ENCODE assay signal across 9 cellular contexts in the genomic region with DNA sequence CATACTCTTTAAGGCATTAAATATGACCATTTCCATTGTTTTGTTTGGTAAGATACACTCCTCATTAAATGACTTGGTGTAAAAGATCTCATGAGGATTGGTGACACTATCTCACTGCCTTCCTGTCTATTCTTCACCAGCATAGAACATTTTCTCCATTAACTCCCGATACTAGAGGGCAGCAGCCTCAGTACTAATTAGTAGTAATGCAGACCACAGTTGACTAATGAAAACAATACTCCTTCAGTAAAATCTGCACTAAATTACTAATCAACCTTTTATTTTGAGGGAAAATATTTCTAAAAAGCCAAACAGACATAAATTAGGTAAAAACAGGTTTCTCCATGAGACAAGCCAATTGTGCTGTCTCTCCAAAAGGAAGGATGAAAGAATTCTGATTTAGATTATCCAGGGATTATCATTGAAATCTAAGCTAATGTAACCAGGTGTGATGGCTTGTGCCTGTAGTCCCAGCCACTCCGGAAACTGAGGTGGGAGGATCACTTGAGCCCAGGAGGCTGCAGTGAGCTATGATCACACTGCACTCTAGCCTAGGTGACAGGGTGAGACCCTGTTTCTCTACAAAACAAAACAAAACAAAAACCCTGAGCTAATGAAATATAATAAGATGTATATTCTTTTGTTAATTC.
DNase-seq lines count a peak whose midpoint lies in the region; ATAC-seq and TF ChIP-seq lines count a peak whose summit lies in the region.
"Had no signal": no experiment of that assay in that cellular context is flagged by ENCODE, and none has a peak within 500 bp of the region (broad histone marks: within the 10 kb centered on the region; RNA-seq: fewer than 3 reads in every experiment).

No MANE protein-coding gene starts in this region.

- peaks cover 20% of the 10 kb centered on the region for H3K4me1 ChIP-seq in iPS-18a (ENCODE audit: control insufficient read depth, low read depth, low read length)

- no peak overlapping the region for H3K9ac ChIP-seq in iPS-18a (ENCODE audit: low read length)
- H3K9ac ChIP-seq: BLaER1 treated with 17β-estradiol and CSF1 and Interleukin-3, amounts not matched to agents 10 nM and 100 nM had no signal

- H3K27me3 ChIP-seq in iPS-18a (ENCODE audit: control insufficient read depth, insufficient read depth, low read length), result no peaks in the 10 kb centered on the region
- H3K27me3 ChIP-seq: BLaER1 treated with 17β-estradiol and CSF1 and Interleukin-3, amounts not matched to agents 10 nM and 100 nM had no signal

- H3K9me3 ChIP-seq in iPS-18a (ENCODE audit: control insufficient read depth, low read depth, low read length), result no peaks in the 10 kb centered on the region
- H3K9me3 ChIP-seq: BLaER1 treated with 17β-estradiol and CSF1 and Interleukin-3, amounts not matched to agents 10 nM and 100 nM had no signal

- TF ChIP-seq CTCF in astrocyte of the cerebellum (IDR thresholded peaks at IDR 0.05; ENCODE audit: low read depth, low read length, missing control alignments), result peak; percentile 71

- in situ Hi-C loops in astrocyte of the cerebellum (cut with HindIII; ENCODE audit: low sequenced_read_pairs), result no loop called here

- peak; percentile 9 for DNase-seq in NCI-H1694 (lab: John Stamatoyannopoulos, UW)
- DNase-seq in NCI-H1694 treated with DMSO at 0.1 percent for 48 hours (lab: John Stamatoyannopoulos, UW), result no peak
- peak; percentile 35 for DNase-seq in NCI-H1092 (lab: John Stamatoyannopoulos, UW)
- peak; percentile 44 for DNase-seq in T-helper 22 cell (ENCODE audit: low read depth)
- DNase-seq in astrocyte of the cerebellum (ENCODE audit: low read depth), result peak; percentile 29
- DNase-seq in stimulated activated CD4-positive, alpha-beta T cell treated with anti-CD3 and anti-CD28 coated beads, Interleukin-15, amount 100 ng/mL, for 1 hour (ENCODE audit: low read depth in 1 of 2, low spot score in 1 of 2), result peak; percentile 13 to 20

- H3K27ac ChIP-seq in iPS-18a (ENCODE audit: low read length), result peak overlapping the region; percentile 30

- no peaks in the 10 kb centered on the region for H3K36me3 ChIP-seq in iPS-18a (ENCODE audit: control insufficient read depth, low read depth, low read length)
- H3K36me3 ChIP-seq: BLaER1 treated with 17β-estradiol and CSF1 and Interleukin-3, amounts not matched to agents 10 nM and 100 nM had no signal

- H3K4me3 ChIP-seq in astrocyte of the cerebellum (ENCODE audit: low read depth, low read length) (no peak overlapping the region), iPS-18a (ENCODE audit: low read length) (no peak overlapping the region)
- H3K4me3 ChIP-seq: BLaER1 treated with 17β-estradiol and CSF1 and Interleukin-3, amounts not matched to agents 10 nM and 100 nM had no signal

- no peak for ATAC-seq in GM19463 (IDR thresholded peaks at IDR 0.05; ENCODE audit: unreplicated experiment)
